Comparison of ENCODE assay signal across 1 cellular context in the genomic region with DNA sequence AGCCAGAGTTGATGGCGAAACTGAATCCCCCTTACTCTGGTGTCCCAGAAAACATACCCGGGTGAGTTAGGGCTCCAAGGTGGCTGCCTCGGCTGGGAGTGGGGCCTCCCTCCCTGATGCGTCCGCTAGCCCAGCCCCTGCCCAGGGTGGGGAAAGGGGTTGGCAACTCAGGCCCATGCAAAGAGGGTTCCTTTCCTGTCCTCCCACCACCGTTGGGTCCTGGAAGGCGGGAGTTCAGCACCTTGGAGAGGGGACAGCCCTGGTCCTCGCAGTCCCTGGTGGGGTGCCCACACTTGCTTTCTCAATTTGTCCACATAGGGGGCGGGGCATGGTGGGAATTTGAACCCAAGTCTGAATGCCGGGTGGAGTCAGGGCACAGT.
TF ChIP-seq lines count a peak whose summit lies in the region.

No MANE protein-coding gene starts in this region.

TF ChIP-seq in WTC11, 78 proteins besides CTCF, POLR2A, EP300 and RAD21 (continued from another document and continues in another):
- TF ChIP-seq PRDM15 (CRISPR knock-in tag; IDR thresholded peaks at IDR 0.05) = no peak
- TF ChIP-seq ZNF232 (CRISPR knock-in tag; IDR thresholded peaks at IDR 0.05) = no peak
- no peak for TF ChIP-seq NR1H2 (CRISPR knock-in tag; IDR thresholded peaks at IDR 0.05)
- TF ChIP-seq GRHL2 (CRISPR knock-in tag; IDR thresholded peaks at IDR 0.05; ENCODE audit: insufficient replicate concordance, severe bottlenecking) = no peak
- no peak for TF ChIP-seq ZNF263 (CRISPR knock-in tag; IDR thresholded peaks at IDR 0.05; ENCODE audit: low read depth)
- no peak for TF ChIP-seq OVOL2 (CRISPR knock-in tag; IDR thresholded peaks at IDR 0.05; ENCODE audit: borderline replicate concordance)
- no peak for TF ChIP-seq CREB1 (CRISPR knock-in tag; IDR thresholded peaks at IDR 0.05)
- no peak for TF ChIP-seq NFATC4 (CRISPR knock-in tag; IDR thresholded peaks at IDR 0.05)
- TF ChIP-seq CREM (CRISPR knock-in tag; IDR thresholded peaks at IDR 0.05) = no peak
- no peak for TF ChIP-seq HMGA2 (CRISPR knock-in tag; IDR thresholded peaks at IDR 0.05)
- no peak for TF ChIP-seq ZNF416 (CRISPR knock-in tag; IDR thresholded peaks at IDR 0.05)
- no peak for TF ChIP-seq FOXJ3 (CRISPR knock-in tag; IDR thresholded peaks at IDR 0.05; ENCODE audit: borderline replicate concordance)
- TF ChIP-seq FOXP1 (CRISPR knock-in tag; IDR thresholded peaks at IDR 0.05; ENCODE audit: borderline replicate concordance) = no peak
- TF ChIP-seq RELA (CRISPR knock-in tag; IDR thresholded peaks at IDR 0.05; ENCODE audit: borderline replicate concordance) = peak; percentile 59; the same call in 1 of the 2 replicates
- no peak for TF ChIP-seq IRF1 (CRISPR knock-in tag; IDR thresholded peaks at IDR 0.05)
- no peak for TF ChIP-seq MLX (CRISPR knock-in tag; IDR thresholded peaks at IDR 0.05)
- TF ChIP-seq, protein P1, sequence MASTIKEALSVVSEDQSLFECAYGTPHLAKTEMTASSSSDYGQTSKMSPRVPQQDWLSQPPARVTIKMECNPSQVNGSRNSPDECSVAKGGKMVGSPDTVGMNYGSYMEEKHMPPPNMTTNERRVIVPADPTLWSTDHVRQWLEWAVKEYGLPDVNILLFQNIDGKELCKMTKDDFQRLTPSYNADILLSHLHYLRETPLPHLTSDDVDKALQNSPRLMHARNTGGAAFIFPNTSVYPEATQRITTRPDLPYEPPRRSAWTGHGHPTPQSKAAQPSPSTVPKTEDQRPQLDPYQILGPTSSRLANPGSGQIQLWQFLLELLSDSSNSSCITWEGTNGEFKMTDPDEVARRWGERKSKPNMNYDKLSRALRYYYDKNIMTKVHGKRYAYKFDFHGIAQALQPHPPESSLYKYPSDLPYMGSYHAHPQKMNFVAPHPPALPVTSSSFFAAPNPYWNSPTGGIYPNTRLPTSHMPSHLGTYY (CRISPR knock-in tag; IDR thresholded peaks at IDR 0.05) = no peak
- TF ChIP-seq NR2C2 (CRISPR knock-in tag; IDR thresholded peaks at IDR 0.05) = 0 out of 2 replicates have a peak, but pooled peaks have one; percentile 25
- TF ChIP-seq, protein P2, sequence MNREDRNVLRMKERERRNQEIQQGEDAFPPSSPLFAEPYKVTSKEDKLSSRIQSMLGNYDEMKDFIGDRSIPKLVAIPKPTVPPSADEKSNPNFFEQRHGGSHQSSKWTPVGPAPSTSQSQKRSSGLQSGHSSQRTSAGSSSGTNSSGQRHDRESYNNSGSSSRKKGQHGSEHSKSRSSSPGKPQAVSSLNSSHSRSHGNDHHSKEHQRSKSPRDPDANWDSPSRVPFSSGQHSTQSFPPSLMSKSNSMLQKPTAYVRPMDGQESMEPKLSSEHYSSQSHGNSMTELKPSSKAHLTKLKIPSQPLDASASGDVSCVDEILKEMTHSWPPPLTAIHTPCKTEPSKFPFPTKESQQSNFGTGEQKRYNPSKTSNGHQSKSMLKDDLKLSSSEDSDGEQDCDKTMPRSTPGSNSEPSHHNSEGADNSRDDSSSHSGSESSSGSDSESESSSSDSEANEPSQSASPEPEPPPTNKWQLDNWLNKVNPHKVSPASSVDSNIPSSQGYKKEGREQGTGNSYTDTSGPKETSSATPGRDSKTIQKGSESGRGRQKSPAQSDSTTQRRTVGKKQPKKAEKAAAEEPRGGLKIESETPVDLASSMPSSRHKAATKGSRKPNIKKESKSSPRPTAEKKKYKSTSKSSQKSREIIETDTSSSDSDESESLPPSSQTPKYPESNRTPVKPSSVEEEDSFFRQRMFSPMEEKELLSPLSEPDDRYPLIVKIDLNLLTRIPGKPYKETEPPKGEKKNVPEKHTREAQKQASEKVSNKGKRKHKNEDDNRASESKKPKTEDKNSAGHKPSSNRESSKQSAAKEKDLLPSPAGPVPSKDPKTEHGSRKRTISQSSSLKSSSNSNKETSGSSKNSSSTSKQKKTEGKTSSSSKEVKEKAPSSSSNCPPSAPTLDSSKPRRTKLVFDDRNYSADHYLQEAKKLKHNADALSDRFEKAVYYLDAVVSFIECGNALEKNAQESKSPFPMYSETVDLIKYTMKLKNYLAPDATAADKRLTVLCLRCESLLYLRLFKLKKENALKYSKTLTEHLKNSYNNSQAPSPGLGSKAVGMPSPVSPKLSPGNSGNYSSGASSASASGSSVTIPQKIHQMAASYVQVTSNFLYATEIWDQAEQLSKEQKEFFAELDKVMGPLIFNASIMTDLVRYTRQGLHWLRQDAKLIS (CRISPR knock-in tag; IDR thresholded peaks at IDR 0.05; ENCODE audit: borderline replicate concordance) = no peak
- 0 out of 2 replicates have a peak, but pooled peaks have one; percentile 62 for TF ChIP-seq ARID4B (CRISPR knock-in tag; IDR thresholded peaks at IDR 0.05; ENCODE audit: borderline replicate concordance)
- no peak for TF ChIP-seq TP53 (CRISPR knock-in tag; IDR thresholded peaks at IDR 0.05)
- TF ChIP-seq, protein P3, sequence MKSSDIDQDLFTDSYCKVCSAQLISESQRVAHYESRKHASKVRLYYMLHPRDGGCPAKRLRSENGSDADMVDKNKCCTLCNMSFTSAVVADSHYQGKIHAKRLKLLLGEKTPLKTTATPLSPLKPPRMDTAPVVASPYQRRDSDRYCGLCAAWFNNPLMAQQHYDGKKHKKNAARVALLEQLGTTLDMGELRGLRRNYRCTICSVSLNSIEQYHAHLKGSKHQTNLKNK (CRISPR knock-in tag; IDR thresholded peaks at IDR 0.05) = no peak
- TF ChIP-seq GABPB1 (CRISPR knock-in tag; IDR thresholded peaks at IDR 0.05) = no peak
- TF ChIP-seq MXD4 (CRISPR knock-in tag; IDR thresholded peaks at IDR 0.05; ENCODE audit: borderline replicate concordance) = no peak
- no peak; the same call in 1 of the 2 replicates for TF ChIP-seq PREB (CRISPR knock-in tag; IDR thresholded peaks at IDR 0.05; ENCODE audit: borderline replicate concordance)
- no peak for TF ChIP-seq ZNF138 (CRISPR knock-in tag; conservative IDR thresholded peaks at IDR 0.05)
- no peak for TF ChIP-seq E2F4 (CRISPR knock-in tag; IDR thresholded peaks at IDR 0.05; ENCODE audit: borderline replicate concordance, low read depth)
- TF ChIP-seq TEAD1 (CRISPR knock-in tag; IDR thresholded peaks at IDR 0.05) = no peak
- TF ChIP-seq, protein P4, sequence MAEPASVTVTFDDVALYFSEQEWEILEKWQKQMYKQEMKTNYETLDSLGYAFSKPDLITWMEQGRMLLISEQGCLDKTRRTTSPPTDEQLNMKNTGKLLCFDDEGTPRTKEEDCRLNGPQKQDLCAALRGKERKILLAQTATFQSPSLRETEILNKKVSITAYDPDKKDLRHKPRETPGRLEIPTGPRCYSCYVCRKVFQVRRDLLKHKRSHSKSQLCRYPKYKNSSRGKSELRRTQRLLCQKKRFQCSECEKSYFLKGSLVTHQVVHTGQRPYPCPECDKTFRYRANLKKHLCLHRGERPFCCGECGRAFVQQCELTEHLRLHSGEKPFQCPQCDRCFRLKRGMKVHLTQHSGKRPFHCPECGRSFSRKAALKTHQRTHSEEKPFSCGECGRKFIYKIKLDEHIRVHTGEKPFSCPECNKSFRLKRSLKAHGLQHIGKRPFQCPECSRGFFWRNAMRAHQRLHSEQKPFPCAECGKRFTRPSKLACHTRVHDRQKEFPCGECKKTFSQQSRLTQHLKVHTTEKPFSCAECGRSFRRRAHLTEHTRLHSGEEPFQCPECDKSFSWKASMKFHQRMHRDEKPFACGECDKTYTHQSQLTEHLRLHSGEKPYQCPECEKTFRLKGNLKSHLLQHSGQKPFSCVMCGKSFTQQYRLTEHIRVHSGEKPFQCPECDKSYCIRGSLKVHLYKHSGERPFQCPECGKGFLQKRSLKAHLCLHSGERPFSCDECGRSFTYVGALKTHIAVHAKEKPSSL (CRISPR knock-in tag; conservative IDR thresholded peaks at IDR 0.05) = no peak
- peak; percentile 72 for TF ChIP-seq SMAD3 (CRISPR knock-in tag; IDR thresholded peaks at IDR 0.05; ENCODE audit: borderline replicate concordance)
- no peak for TF ChIP-seq NFE2L1 (CRISPR knock-in tag; IDR thresholded peaks at IDR 0.05)
- no peak for TF ChIP-seq CBFB (CRISPR knock-in tag; IDR thresholded peaks at IDR 0.05; ENCODE audit: low read depth)
